Comparison of ENCODE assay signal across 40 cellular contexts in the genomic region with DNA sequence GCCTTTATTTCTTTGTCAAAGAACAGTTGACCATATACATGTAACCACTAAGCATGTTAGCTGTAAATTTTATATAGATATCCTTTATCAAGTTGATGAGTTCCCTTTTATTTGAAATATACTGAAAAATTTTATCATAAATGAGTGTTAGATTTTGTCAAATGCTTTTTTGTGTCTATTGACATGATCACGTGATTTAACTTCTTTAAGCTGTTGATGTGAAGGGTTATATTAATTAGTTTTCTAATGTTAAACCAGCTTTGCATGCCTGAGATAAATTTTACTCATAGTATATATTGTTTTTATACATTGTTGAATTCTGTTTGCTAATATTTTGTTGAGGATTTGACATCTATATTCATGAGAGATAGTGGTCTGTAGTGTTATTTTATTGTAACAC.
"Had no signal": no experiment of that assay in that cellular context is flagged by ENCODE, and none has a peak within 500 bp of the region (broad histone marks: within the 10 kb centered on the region; RNA-seq: fewer than 3 reads in every experiment).

No MANE protein-coding gene starts in this region.

- H3K27ac Mint-ChIP-seq: activated naive CD4-positive, alpha-beta T cell treated with anti-CD3 and anti-CD28 coated beads for 36 hours; activated naive CD4-positive, alpha-beta T cell treated with anti-CD3 and anti-CD28 coated beads, Interleukin-2, amount 10 ng/mL, durations not matched to agents 7 days and 5 days; activated naive CD4-positive, alpha-beta T cell treated with anti-CD3 and anti-CD28 coated beads, Interleukin-2, amount 50 U/mL, for 24 hours; activated naive CD4-positive, alpha-beta T cell treated with anti-CD3 and anti-CD28 coated beads, Interleukin-2, amount 50 U/mL, for 72 hours; activated naive CD8-positive, alpha-beta T cell; activated naive CD8-positive, alpha-beta T cell treated with anti-CD3 and anti-CD28 coated beads for 36 hours; activated naive CD8-positive, alpha-beta T cell treated with anti-CD3 and anti-CD28 coated beads, Interleukin-2, amount 10 ng/mL, durations not matched to agents 7 days and 5 days; activated naive CD8-positive, alpha-beta T cell treated with anti-CD3 and anti-CD28 coated beads, Interleukin-2, amount 50 U/mL, for 24 hours; activated T-cell treated with anti-CD3 and anti-CD28 coated beads, Interleukin-2, amount 50 U/mL, for 24 hours; activated T-cell treated with anti-CD3 and anti-CD28 coated beads, Interleukin-2, amount 50 U/mL, for 72 hours; activated T-helper 1 cell treated with anti-CD3 and anti-CD28 coated beads, Interleukin-12 subunit alpha, Interleukin-12 subunit beta, Interleukin-2, Interleukin-4 antibody, amounts not matched to agents 30 ng/mL and 10 ng/mL and 1 ng/mL, durations not matched to agents 14 hours and 24 hours and 36 hours; activated T-helper 17 cell treated with anti-CD3 and anti-CD28 coated beads, Interleukin-2, amount 50 U/mL, for 72 hours; activated T-helper 2 cell treated with anti-CD3 and anti-CD28 coated beads, Interferon-gamma antibody, Interleukin-2, Interleukin-4, amounts not matched to agents 10 μg/mL and 5 μg/mL and 100 μg/mL, durations not matched to agents 14 hours and 24 hours and 36 hours; brain had no signal

- H3K27ac ChIP-seq: adrenal gland, ascending aorta, body of pancreas, brain microvascular endothelial cell, breast epithelium, cardiac muscle cell had no signal

- H3K36me3 Mint-ChIP-seq: activated naive CD4-positive, alpha-beta T cell treated with anti-CD3 and anti-CD28 coated beads, Interleukin-2, amount 10 ng/mL, durations not matched to agents 7 days and 5 days; activated naive CD4-positive, alpha-beta T cell treated with anti-CD3 and anti-CD28 coated beads, Interleukin-2, amount 50 U/mL, for 24 hours; activated naive CD4-positive, alpha-beta T cell treated with anti-CD3 and anti-CD28 coated beads, Interleukin-2, amount 50 U/mL, for 72 hours; activated naive CD8-positive, alpha-beta T cell; activated naive CD8-positive, alpha-beta T cell treated with anti-CD3 and anti-CD28 coated beads for 36 hours; activated naive CD8-positive, alpha-beta T cell treated with anti-CD3 and anti-CD28 coated beads, Interleukin-2, amount 10 ng/mL, durations not matched to agents 7 days and 5 days; brain had no signal

- DNase-seq: activated effector memory CD4-positive, alpha-beta T cell treated with anti-CD3 and anti-CD28 coated beads, Interleukin-2, amount 50 U/mL, for 16 hours; activated effector memory CD4-positive, alpha-beta T cell treated with Interleukin-2 at 50 U/mL for 16 hours; activated gamma-delta T cell; activated gamma-delta T cell treated with Interleukin-2 at 50 U/mL for 16 hours; activated naive CD4-positive, alpha-beta T cell; activated naive CD4-positive, alpha-beta T cell treated with anti-CD3 and anti-CD28 coated beads for 36 hours; activated naive CD4-positive, alpha-beta T cell treated with anti-CD3 and anti-CD28 coated beads, Interleukin-2, amount 10 ng/mL, durations not matched to agents 7 days and 5 days; activated naive CD4-positive, alpha-beta T cell treated with anti-CD3 and anti-CD28 coated beads, Interleukin-2, amount 50 U/mL, for 16 hours; activated naive CD4-positive, alpha-beta T cell treated with Interleukin-2 at 50 U/mL for 16 hours; activated naive CD8-positive, alpha-beta T cell treated with anti-CD3 and anti-CD28 coated beads for 36 hours; activated naive CD8-positive, alpha-beta T cell treated with anti-CD3 and anti-CD28 coated beads, Interleukin-2, amount 10 ng/mL, durations not matched to agents 7 days and 5 days; activated naive CD8-positive, alpha-beta T cell treated with anti-CD3 and anti-CD28 coated beads, Interleukin-2, amount 50 U/mL, for 24 hours; activated T-cell treated with anti-CD3 and anti-CD28 coated beads, Interleukin-2, amount 50 U/mL, for 1 hour; activated T-cell treated with anti-CD3 and anti-CD28 coated beads, Interleukin-2, amount 50 U/mL, for 24 hours; activated T-cell treated with anti-CD3 and anti-CD28 coated beads, Interleukin-2, amount 50 U/mL, for 4 hours; activated T-cell treated with anti-CD3 and anti-CD28 coated beads, Interleukin-2, amount 50 U/mL, for 48 hours; activated T-cell treated with anti-CD3 and anti-CD28 coated beads, Interleukin-2, amount 50 U/mL, for 72 hours; adrenal gland; amniotic stem cell; amygdala; anterior cingulate cortex; aorta; body of pancreas; brain microvascular endothelial cell; caudate nucleus; central memory CD4-positive, alpha-beta T cell; cerebellar nuclear complex had no signal

- H3K4me1 Mint-ChIP-seq: activated naive CD4-positive, alpha-beta T cell treated with anti-CD3 and anti-CD28 coated beads, Interleukin-2, amount 10 ng/mL, durations not matched to agents 7 days and 5 days; activated naive CD4-positive, alpha-beta T cell treated with anti-CD3 and anti-CD28 coated beads, Interleukin-2, amount 50 U/mL, for 24 hours; activated naive CD8-positive, alpha-beta T cell treated with anti-CD3 and anti-CD28 coated beads for 36 hours; activated naive CD8-positive, alpha-beta T cell treated with anti-CD3 and anti-CD28 coated beads, Interleukin-2, amount 10 ng/mL, durations not matched to agents 7 days and 5 days; activated naive CD8-positive, alpha-beta T cell treated with anti-CD3 and anti-CD28 coated beads, Interleukin-2, amount 50 U/mL, for 24 hours; activated T-helper 17 cell treated with anti-CD3 and anti-CD28 coated beads, Interleukin-2, amount 50 U/mL, for 72 hours; central memory CD8-positive, alpha-beta T cell had no signal

- H3K36me3 ChIP-seq: adrenal gland, ascending aorta, brain microvascular endothelial cell, breast epithelium, cardiac muscle cell had no signal

- H3K27me3 Mint-ChIP-seq: activated naive CD4-positive, alpha-beta T cell treated with anti-CD3 and anti-CD28 coated beads, Interleukin-2, amount 10 ng/mL, durations not matched to agents 7 days and 5 days; activated naive CD4-positive, alpha-beta T cell treated with anti-CD3 and anti-CD28 coated beads, Interleukin-2, amount 50 U/mL, for 24 hours; activated naive CD8-positive, alpha-beta T cell; activated naive CD8-positive, alpha-beta T cell treated with anti-CD3 and anti-CD28 coated beads for 36 hours; activated naive CD8-positive, alpha-beta T cell treated with anti-CD3 and anti-CD28 coated beads, Interleukin-2, amount 10 ng/mL, durations not matched to agents 7 days and 5 days; activated naive CD8-positive, alpha-beta T cell treated with anti-CD3 and anti-CD28 coated beads, Interleukin-2, amount 50 U/mL, for 24 hours; activated T-cell treated with anti-CD3 and anti-CD28 coated beads, Interleukin-2, amount 50 U/mL, for 24 hours; activated T-helper 17 cell treated with anti-CD3 and anti-CD28 coated beads, Interleukin-2, amount 50 U/mL, for 72 hours; central memory CD8-positive, alpha-beta T cell had no signal

- H3K4me3 ChIP-seq: adrenal gland, ascending aorta, body of pancreas, breast epithelium, cardiac muscle cell had no signal

- H3K9me3 ChIP-seq: adrenal gland, ascending aorta, body of pancreas, breast epithelium had no signal

- FAIRE-seq: astrocyte, bronchial epithelial cell had no signal

- H3K9me3 Mint-ChIP-seq: activated naive CD4-positive, alpha-beta T cell treated with anti-CD3 and anti-CD28 coated beads for 36 hours; activated naive CD4-positive, alpha-beta T cell treated with anti-CD3 and anti-CD28 coated beads, Interleukin-2, amount 10 ng/mL, durations not matched to agents 7 days and 5 days; activated naive CD4-positive, alpha-beta T cell treated with anti-CD3 and anti-CD28 coated beads, Interleukin-2, amount 50 U/mL, for 24 hours; activated naive CD8-positive, alpha-beta T cell treated with anti-CD3 and anti-CD28 coated beads for 36 hours; activated naive CD8-positive, alpha-beta T cell treated with anti-CD3 and anti-CD28 coated beads, Interleukin-2, amount 10 ng/mL, durations not matched to agents 7 days and 5 days; activated naive CD8-positive, alpha-beta T cell treated with anti-CD3 and anti-CD28 coated beads, Interleukin-2, amount 50 U/mL, for 24 hours; activated T-cell treated with anti-CD3 and anti-CD28 coated beads, Interleukin-2, amount 50 U/mL, for 24 hours; activated T-helper 1 cell treated with anti-CD3 and anti-CD28 coated beads, Interleukin-12 subunit alpha, Interleukin-12 subunit beta, Interleukin-2, Interleukin-4 antibody, amounts not matched to agents 30 ng/mL and 10 ng/mL and 1 ng/mL, durations not matched to agents 14 hours and 24 hours and 36 hours; activated T-helper 17 cell treated with anti-CD3 and anti-CD28 coated beads, Interleukin-2, amount 50 U/mL, for 72 hours; activated T-helper 2 cell treated with anti-CD3 and anti-CD28 coated beads, Interferon-gamma antibody, Interleukin-2, Interleukin-4, amounts not matched to agents 10 μg/mL and 5 μg/mL and 100 μg/mL, durations not matched to agents 14 hours and 24 hours and 36 hours had no signal

- ATAC-seq: activated naive CD4-positive, alpha-beta T cell treated with anti-CD3 and anti-CD28 coated beads, Interleukin-2, amount 50 U/mL, for 72 hours; activated naive CD8-positive, alpha-beta T cell treated with anti-CD3 and anti-CD28 coated beads, Interleukin-2, amount 50 U/mL, for 24 hours; activated T-cell treated with anti-CD3 and anti-CD28 coated beads, Interleukin-2, amount 50 U/mL, for 4 hours; activated T-cell treated with anti-CD3 and anti-CD28 coated beads, Interleukin-2, amount 50 U/mL, for 72 hours; activated T-helper 17 cell treated with anti-CD3 and anti-CD28 coated beads, Interleukin-2, amount 50 U/mL, for 72 hours; body of pancreas had no signal

- H3K4me3 Mint-ChIP-seq: activated naive CD4-positive, alpha-beta T cell treated with anti-CD3 and anti-CD28 coated beads for 36 hours; activated naive CD4-positive, alpha-beta T cell treated with anti-CD3 and anti-CD28 coated beads, Interleukin-2, amount 10 ng/mL, durations not matched to agents 7 days and 5 days; activated naive CD4-positive, alpha-beta T cell treated with anti-CD3 and anti-CD28 coated beads, Interleukin-2, amount 50 U/mL, for 24 hours; activated naive CD8-positive, alpha-beta T cell; activated naive CD8-positive, alpha-beta T cell treated with anti-CD3 and anti-CD28 coated beads for 36 hours; activated naive CD8-positive, alpha-beta T cell treated with anti-CD3 and anti-CD28 coated beads, Interleukin-2, amount 10 ng/mL, durations not matched to agents 7 days and 5 days; activated naive CD8-positive, alpha-beta T cell treated with anti-CD3 and anti-CD28 coated beads, Interleukin-2, amount 50 U/mL, for 24 hours; activated T-cell treated with anti-CD3 and anti-CD28 coated beads, Interleukin-2, amount 50 U/mL, for 24 hours; activated T-cell treated with anti-CD3 and anti-CD28 coated beads, Interleukin-2, amount 50 U/mL, for 4 hours; activated T-cell treated with anti-CD3 and anti-CD28 coated beads, Interleukin-2, amount 50 U/mL, for 72 hours; activated T-helper 1 cell treated with anti-CD3 and anti-CD28 coated beads, Interleukin-12 subunit alpha, Interleukin-12 subunit beta, Interleukin-2, Interleukin-4 antibody, amounts not matched to agents 30 ng/mL and 10 ng/mL and 1 ng/mL, durations not matched to agents 14 hours and 24 hours and 36 hours; activated T-helper 17 cell treated with anti-CD3 and anti-CD28 coated beads, Interleukin-2, amount 50 U/mL, for 72 hours; brain; central memory CD8-positive, alpha-beta T cell had no signal

- H3K4me1 ChIP-seq: adrenal gland, ascending aorta, body of pancreas, breast epithelium had no signal

- H3K27me3 ChIP-seq: adrenal gland, ascending aorta, body of pancreas, brain microvascular endothelial cell, cardiac muscle cell had no signal
